In genomic region chr10:61900829-61901783, GRCh38 we compare ENCODE assay signal across 8 cellular contexts. TPM values are rescaled to one million over a fixed set of nuclear protein-coding genes. Genes with fewer than 3 reads are reported as not detected.
A peak's percentile ranks its signal among the peaks of the same experiment; 100 is the strongest.
DNase-seq lines count a peak whose midpoint lies in the region; ATAC-seq, FAIRE-seq and TF ChIP-seq lines count a peak whose summit lies in the region.

TSS of gene ARID5B (plus strand) at chr10:61901699. CDS start at chr10:61901710, 11 bp downstream.

- DNase-seq in D721Med (ENCODE audit: insufficient read length, low spot score) (peak; percentile 35), amygdala (lab: John Stamatoyannopoulos, UW) (peak in 39 of 56 donors; percentile 4 to 64 (median 22)), cardiac septum (ENCODE audit: low spot score) (no peak), occipital lobe (lab: John Stamatoyannopoulos, UW) (peak; percentile 19)

- FAIRE-seq in D721Med (lab: Jason Lieb, UNC), result no peak

- H3K4me1 ChIP-seq in HUES64 (ENCODE audit: insufficient read depth, low read length), result peaks cover 45% of the 10 kb centered on the region

- no peaks in the 10 kb centered on the region for H3K36me3 ChIP-seq in HUES64 (ENCODE audit: insufficient read depth, low read length)

- TF ChIP-seq POLR2A in Raji (IDR thresholded peaks at IDR 0.05; ENCODE audit: insufficient read depth, low read depth, low read length), result 0 out of 2 replicates have a peak, but pooled peaks have one; percentile 21

- H3K9me3 ChIP-seq in HUES64 (ENCODE audit: insufficient read depth, low read depth, low read length), result no peaks in the 10 kb centered on the region

- H3K4me3 ChIP-seq in HUES64 (ENCODE audit: low read length), result peak within 1 kb of the TSS; percentile 61

- peak within 1 kb of the TSS; percentile 54 for H3K27ac ChIP-seq in HUES64 (ENCODE audit: low read depth, low read length)

- ATAC-seq in GM21529 (IDR thresholded peaks at IDR 0.05; ENCODE audit: unreplicated experiment), result no peak
- ATAC-seq in HG02973 (IDR thresholded peaks at IDR 0.05; ENCODE audit: unreplicated experiment), result no peak

- TF ChIP-seq CTCF in D721Med (IDR thresholded peaks at IDR 0.05; ENCODE audit: insufficient read depth, missing control alignments), result no peak

- peaks cover 57% of the 10 kb centered on the region for H3K27me3 ChIP-seq in HUES64 (ENCODE audit: insufficient read depth, low read length)

- under 1% methylated on average over 26 of the region's 34 CpGs for WGBS in HUES64

- intact Hi-C loops in cardiac septum (cut with DNase I), result loop anchor here (5.0 kb wide), 4 partner anchors 41 to 341 kb away; no protein-coding TSS in a partner anchor

- H3K9ac ChIP-seq in HUES64 (ENCODE audit: low read depth, low read length), result peak within 1 kb of the TSS; percentile 96

RNA-seq across cellular contexts. Expression of gene ARID5B, which starts in this region (rescaled TPM):
- polyA plus RNA-seq in HUES64 (2013, experiment 1 of 2), result 0.95 TPM
- polyA plus RNA-seq in HUES64 (2013, experiment 2 of 2), result 2.2 TPM
- total RNA-seq in cardiac septum, result 25.2 TPM
- total RNA-seq in occipital lobe, result 27.6 TPM
